In the genomic region with DNA sequence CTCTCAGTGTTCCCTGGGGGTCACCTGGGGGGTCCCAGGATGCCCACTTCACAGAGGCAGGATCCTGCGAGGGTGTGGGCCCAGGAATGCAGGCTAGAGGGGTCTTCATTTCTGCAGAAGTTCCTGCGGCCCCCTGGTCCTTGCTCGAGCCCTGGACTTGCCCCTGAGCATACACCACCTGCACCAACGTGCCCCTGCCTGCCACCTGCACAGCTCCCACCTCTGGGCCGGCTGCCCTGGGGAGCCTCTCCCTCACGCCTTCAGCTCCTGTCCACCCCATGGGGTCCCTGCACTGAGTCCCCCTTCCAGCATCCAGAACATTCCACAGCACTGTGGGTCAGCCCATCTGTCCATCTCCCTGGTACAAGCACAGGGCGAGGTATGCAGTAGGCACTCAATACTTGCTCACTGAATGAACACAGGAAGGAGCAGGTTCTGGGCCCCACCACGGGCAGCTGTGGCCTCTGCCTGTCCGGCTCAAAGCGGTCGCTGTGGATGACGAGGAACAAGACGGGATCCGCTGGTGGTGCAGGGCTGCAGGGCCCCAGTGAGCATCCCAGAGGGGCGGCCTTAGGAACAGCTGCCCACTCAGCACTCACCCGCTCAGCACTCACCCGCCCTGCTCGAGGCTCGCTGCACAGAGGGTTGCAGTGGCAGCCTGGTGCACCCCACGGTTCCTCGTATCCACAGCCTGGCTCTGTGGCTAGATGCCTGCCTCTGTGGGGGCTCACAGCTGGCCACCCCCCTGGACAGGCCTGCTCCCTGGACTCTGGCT, we compare ENCODE assay signal across 9 cellular contexts.
"Had no signal": no experiment of that assay in that cellular context is flagged by ENCODE, and none has a peak within 500 bp of the region (broad histone marks: within the 10 kb centered on the region; RNA-seq: fewer than 3 reads in every experiment).

No MANE protein-coding gene starts in this region.

- H3K36me3 Mint-ChIP-seq: activated naive CD8-positive, alpha-beta T cell treated with anti-CD3 and anti-CD28 coated beads, Interleukin-2, amount 10 ng/mL, durations not matched to agents 7 days and 5 days; mesothelial cell of epicardium had no signal

- H3K27ac Mint-ChIP-seq: activated CD4-positive, alpha-beta memory T cell treated with anti-CD3 and anti-CD28 coated beads, Interleukin-2, amount 10 ng/mL, durations not matched to agents 7 days and 5 days; activated CD4-positive, alpha-beta T cell treated with anti-CD3 and anti-CD28 coated beads for 36 hours; activated naive CD8-positive, alpha-beta T cell treated with anti-CD3 and anti-CD28 coated beads, Interleukin-2, amount 10 ng/mL, durations not matched to agents 7 days and 5 days; mesothelial cell of epicardium had no signal

- ATAC-seq: activated CD4-positive, alpha-beta T cell treated with anti-CD3 and anti-CD28 coated beads for 36 hours; gastrocnemius medialis had no signal

- H3K9me3 ChIP-seq: gastrocnemius medialis had no signal

- H3K4me3 Mint-ChIP-seq: activated CD4-positive, alpha-beta memory T cell treated with anti-CD3 and anti-CD28 coated beads, Interleukin-2, amount 10 ng/mL, durations not matched to agents 7 days and 5 days; activated CD4-positive, alpha-beta T cell treated with anti-CD3 and anti-CD28 coated beads for 36 hours; activated naive CD8-positive, alpha-beta T cell treated with anti-CD3 and anti-CD28 coated beads, Interleukin-2, amount 10 ng/mL, durations not matched to agents 7 days and 5 days; mesothelial cell of epicardium had no signal

- DNase-seq: activated CD4-positive, alpha-beta memory T cell treated with anti-CD3 and anti-CD28 coated beads, Interleukin-2, amount 10 ng/mL, durations not matched to agents 7 days and 5 days; activated CD4-positive, alpha-beta T cell treated with anti-CD3 and anti-CD28 coated beads for 36 hours; activated CD8-positive, alpha-beta memory T cell treated with anti-CD3 and anti-CD28 coated beads, Interleukin-2, amount 50 U/mL, for 48 hours; activated naive CD8-positive, alpha-beta T cell treated with anti-CD3 and anti-CD28 coated beads, Interleukin-2, amount 10 ng/mL, durations not matched to agents 7 days and 5 days; effector CD4-positive, alpha-beta T cell; gastrocnemius medialis; stimulated activated naive CD4-positive, alpha-beta T cell; substantia nigra had no signal

- H3K4me1 Mint-ChIP-seq: activated CD4-positive, alpha-beta memory T cell treated with anti-CD3 and anti-CD28 coated beads, Interleukin-2, amount 10 ng/mL, durations not matched to agents 7 days and 5 days; activated CD4-positive, alpha-beta T cell treated with anti-CD3 and anti-CD28 coated beads for 36 hours; activated naive CD8-positive, alpha-beta T cell treated with anti-CD3 and anti-CD28 coated beads, Interleukin-2, amount 10 ng/mL, durations not matched to agents 7 days and 5 days had no signal

- H3K27me3 Mint-ChIP-seq: activated CD4-positive, alpha-beta memory T cell treated with anti-CD3 and anti-CD28 coated beads, Interleukin-2, amount 10 ng/mL, durations not matched to agents 7 days and 5 days; activated CD4-positive, alpha-beta T cell treated with anti-CD3 and anti-CD28 coated beads for 36 hours; activated naive CD8-positive, alpha-beta T cell treated with anti-CD3 and anti-CD28 coated beads, Interleukin-2, amount 10 ng/mL, durations not matched to agents 7 days and 5 days had no signal
